ENCODE assay signal across 17 cellular contexts in the genomic region with DNA sequence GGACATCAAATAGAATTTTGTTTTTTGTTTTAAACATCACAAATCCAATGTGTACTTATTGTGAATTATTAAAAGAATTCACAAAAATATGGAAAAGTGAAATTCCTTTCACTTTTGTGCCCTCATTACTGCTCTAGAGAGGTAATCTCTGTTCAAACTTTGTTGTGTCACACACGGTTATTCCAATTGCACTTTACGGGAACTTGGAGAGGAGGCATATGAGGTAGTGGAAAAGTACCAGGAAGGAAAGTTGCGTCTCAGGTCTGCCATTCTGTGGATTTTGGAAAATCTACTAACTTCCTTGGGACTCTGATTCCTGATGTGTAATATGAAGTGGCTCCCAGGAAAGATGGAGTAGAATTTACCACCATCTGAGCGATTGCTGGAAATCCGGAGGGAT.
DNase-seq lines count a peak whose midpoint lies in the region; ATAC-seq, FAIRE-seq and TF ChIP-seq lines count a peak whose summit lies in the region.
"Had no signal": no experiment of that assay in that cellular context is flagged by ENCODE, and none has a peak within 500 bp of the region (broad histone marks: within the 10 kb centered on the region; RNA-seq: fewer than 3 reads in every experiment).

No MANE protein-coding gene starts in this region.

- DNase-seq in right lobe of liver (no peak), HepG2 (ENCODE audit: low spot score) (no peak), NAMALWA (ENCODE audit: low spot score) (no peak), cerebellar nuclear complex (lab: John Stamatoyannopoulos, UW) (no peak)
- DNase-seq: activated CD8-positive, alpha-beta memory T cell treated with anti-CD3 and anti-CD28 coated beads for 24 hours; activated effector memory CD4-positive, alpha-beta T cell treated with anti-CD3 and anti-CD28 coated beads, Interleukin-2, amount 50 U/mL, for 16 hours; KG1; mammary epithelial cell; NCI-H1417 treated with DMSO at 0.1 percent for 48 hours; nucleus accumbens; OCI-M1; substantia nigra had no signal

- no peak for TF ChIP-seq EP300 in HepG2 (IDR thresholded peaks at IDR 0.05; ENCODE audit: low read depth in 2 of 2, low read length in 2 of 2)
- no peak for TF ChIP-seq EP300 in HepG2 (CRISPR knock-in tag; IDR thresholded peaks at IDR 0.05; ENCODE audit: borderline replicate concordance)

- no peak for TF ChIP-seq POLR2A in right lobe of liver (IDR thresholded peaks at IDR 0.05)
- no peak for TF ChIP-seq POLR2A in HepG2 (IDR thresholded peaks at IDR 0.05; ENCODE audit: insufficient read depth in 1 of 2, low read depth in 2 of 2, low read length in 2 of 2)

- ATAC-seq in right lobe of liver (no peak), HepG2 (no peak), GM21825 (IDR thresholded peaks at IDR 0.05; ENCODE audit: unreplicated experiment) (no peak), HG03280 (IDR thresholded peaks at IDR 0.05; ENCODE audit: unreplicated experiment) (no peak)

- no peak overlapping the region for H3K4me3 ChIP-seq in right lobe of liver
- no peak overlapping the region for H3K4me3 ChIP-seq in HepG2 (replicated peaks in 1 of 3; ENCODE audit: insufficient read depth in 1 of 3, low read depth in 2 of 3, low read length in 3 of 3)
- no peak overlapping the region for H3K4me3 ChIP-seq in iPS-18a (ENCODE audit: low read length)
- no peak overlapping the region for H3K4me3 ChIP-seq in rectal smooth muscle tissue (ENCODE audit: low read length)

- H3K79me2 ChIP-seq in HepG2 (ENCODE audit: insufficient read depth, low read length), result no peaks in the 10 kb centered on the region

- CTCF ChIA-PET in HepG2 (lab: Yijun Ruan, JAX; ENCODE audit: low intra/inter-chr PET ratio, low total read pairs), result no interaction called here

- POLR2A ChIA-PET in HepG2 (lab: Yijun Ruan, JAX), result no interaction called here

- H3K4me1 ChIP-seq in right lobe of liver (no peaks in the 10 kb centered on the region), HepG2 (ENCODE audit: insufficient read depth, low read length) (no peaks in the 10 kb centered on the region), iPS-18a (ENCODE audit: control insufficient read depth, low read depth, low read length) (peaks cover 38% of the 10 kb centered on the region), rectal smooth muscle tissue (ENCODE audit: control insufficient read depth, insufficient read depth, low read length) (peaks cover 7% of the 10 kb centered on the region)

- H3K9me3 ChIP-seq in right lobe of liver (no peaks in the 10 kb centered on the region), HepG2 (ENCODE audit: low read length) (no peaks in the 10 kb centered on the region), iPS-18a (ENCODE audit: control insufficient read depth, low read depth, low read length) (no peaks in the 10 kb centered on the region)

- H2AFZ ChIP-seq in HepG2 (ENCODE audit: low read length), result no peak overlapping the region

- TF ChIP-seq CTCF in right lobe of liver (IDR thresholded peaks at IDR 0.05) (no peak), HepG2 (CRISPR knock-in tag; IDR thresholded peaks at IDR 0.05) (no peak)

- H3K4me2 ChIP-seq in HepG2 (ENCODE audit: low read depth, low read length), result no peak overlapping the region

- intact Hi-C loops in right lobe of liver (cut with DNase I), result no loop called here
- intact Hi-C loops in HepG2 (cut with micrococcal nuclease; ENCODE audit: unreplicated experiment), result no loop called here

- H3K9ac ChIP-seq in HepG2 (ENCODE audit: insufficient read depth, low read depth, low read length) (no peak overlapping the region), iPS-18a (ENCODE audit: low read length) (peak overlapping the region; percentile 15), rectal smooth muscle tissue (ENCODE audit: low read length) (no peak overlapping the region)

- WGBS in right lobe of liver (ENCODE audit: insufficient coverage, low coverage, low lambda C conversion rate, missing lambda C conversion rate), result 48% methylated on average over 5 of the region's 5 CpGs
- 1% methylated on average over 5 of the region's 5 CpGs for WGBS in HepG2 (ENCODE audit: low lambda C conversion rate)

- H3K27me3 ChIP-seq in right lobe of liver (no peaks in the 10 kb centered on the region), HepG2 (ENCODE audit: control insufficient read depth in 1 of 2, insufficient read depth in 2 of 2, low read length in 2 of 2) (no peaks in the 10 kb centered on the region; a peak in 1 of 5 replicates), iPS-18a (ENCODE audit: control insufficient read depth, insufficient read depth, low read length) (no peaks in the 10 kb centered on the region), rectal smooth muscle tissue (ENCODE audit: control insufficient read depth, insufficient read depth, low read length) (no peaks in the 10 kb centered on the region)

- FAIRE-seq in HepG2 (lab: Jason Lieb, UNC), result no peak

- in situ Hi-C loops in HepG2 (cut with HindIII; ENCODE audit: extremely low pct_ligation_motif_present, low pct_unique_long_range_greater_than_20kb), result no loop called here

- BruUV-seq in HepG2 (replicated peaks; lab: Mats Ljungman, UMichigan), result no TSS peak

- no peak for TF ChIP-seq RAD21 in HepG2 (CRISPR knock-in tag; IDR thresholded peaks at IDR 0.05)

- H3K27ac ChIP-seq in right lobe of liver (peak overlapping the region in 2 of 3 donors; percentile 21 to 42), HepG2 (ENCODE audit: extremely low read length, insufficient read depth, low read length) (no peak overlapping the region), iPS-18a (ENCODE audit: low read length) (peak overlapping the region; percentile 24), rectal smooth muscle tissue (ENCODE audit: low read depth, low read length) (peak overlapping the region; percentile 45)
- H3K27ac ChIP-seq: C4-2B had no signal

- H3K36me3 ChIP-seq in right lobe of liver (no peaks in the 10 kb centered on the region), HepG2 (replicated peaks in 1 of 2; ENCODE audit: control insufficient read depth in 1 of 2, insufficient read depth in 2 of 2, low read length in 2 of 2) (no peaks in the 10 kb centered on the region), iPS-18a (ENCODE audit: control insufficient read depth, low read depth, low read length) (no peaks in the 10 kb centered on the region), rectal smooth muscle tissue (ENCODE audit: control insufficient read depth, insufficient read depth, low read length) (no peaks in the 10 kb centered on the region)

- no peaks in the 10 kb centered on the region for H4K20me1 ChIP-seq in HepG2 (ENCODE audit: insufficient read depth, low read length)

TF ChIP-seq in HepG2, 621 proteins besides CTCF, POLR2A, EP300 and RAD21:
- TF ChIP-seq SRY (CRISPR knock-in tag; IDR thresholded peaks at IDR 0.05) (no peak), KAT2B (IDR thresholded peaks at IDR 0.05; ENCODE audit: borderline replicate concordance, low read depth, low read length) (no peak), ZNF879 (CRISPR knock-in tag; IDR thresholded peaks at IDR 0.05) (no peak), SOX13 (IDR thresholded peaks at IDR 0.05) (no peak), SOX13 (CRISPR knock-in tag; conservative IDR thresholded peaks at IDR 0.05 in 1 of 2, IDR thresholded peaks at IDR 0.05 in 1 of 2) (no peak), ZNF615 (CRISPR knock-in tag; IDR thresholded peaks at IDR 0.05; ENCODE audit: borderline replicate concordance) (no peak)
TF ChIP-seq in HepG2: peak in this region for 0.
